12 cellular contexts compared by ENCODE assay signal in the genomic region with DNA sequence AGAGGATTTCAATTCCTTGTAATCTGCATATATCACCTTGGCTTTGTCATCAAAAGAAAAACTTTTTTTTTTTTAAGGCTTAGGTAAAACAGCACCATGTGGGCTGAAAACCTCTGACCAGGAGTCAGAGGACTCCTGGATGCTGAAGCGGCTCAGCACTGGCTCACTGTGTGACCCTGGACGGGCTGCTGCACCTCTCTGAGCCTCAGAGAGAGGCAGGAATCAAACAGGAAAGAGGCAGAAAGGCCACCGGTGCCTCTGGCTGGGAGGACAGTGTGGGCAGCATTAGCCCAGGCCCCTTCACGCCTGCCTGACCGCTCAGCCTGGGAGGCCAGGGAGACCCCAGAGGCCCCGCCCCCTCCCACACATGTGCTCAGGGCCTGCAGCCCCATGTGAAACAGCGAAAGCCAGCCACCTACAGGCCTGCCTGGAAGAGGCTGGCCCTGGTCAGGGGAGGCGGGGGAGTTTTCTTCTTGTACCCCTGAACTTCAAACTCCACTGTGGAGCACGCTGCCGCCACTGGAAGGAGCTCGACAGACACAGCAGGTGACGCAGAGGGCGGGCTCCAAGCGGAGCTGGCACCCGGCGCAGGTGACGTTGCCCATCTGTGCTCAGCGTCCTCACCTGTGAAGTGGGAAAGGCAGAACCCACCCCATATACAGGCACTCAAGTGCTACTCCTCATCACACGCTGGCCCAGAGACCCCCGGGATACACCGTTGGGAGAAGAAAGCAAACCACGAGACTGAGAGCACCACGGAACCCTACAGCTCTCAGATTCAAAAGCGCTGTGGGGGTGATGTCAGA. TPM values are rescaled to one million over a fixed set of nuclear protein-coding genes. Genes with fewer than 3 reads are reported as not detected.
DNase-seq lines count a peak whose midpoint lies in the region; ATAC-seq and TF ChIP-seq lines count a peak whose summit lies in the region.
"Had no signal": no experiment of that assay in that cellular context is flagged by ENCODE, and none has a peak within 500 bp of the region (broad histone marks: within the 10 kb centered on the region; RNA-seq: fewer than 3 reads in every experiment).

No MANE protein-coding gene starts in this region.

- peak overlapping the region; percentile 26 for H3K27ac Mint-ChIP-seq in dendritic cell treated with granulocyte-macrophage colony-stimulating factor and Interleukin-4, amounts not matched to agents 40 ng/mL and 50 ng/mL, for 4 days
- peak overlapping the region; percentile 54 to 61 (median 59) for H3K27ac Mint-ChIP-seq in nephron
- H3K27ac Mint-ChIP-seq: stimulated activated naive CD8-positive, alpha-beta T cell treated with anti-CD3 and anti-CD28 coated beads, Interleukin-15, Interleukin-2, amounts not matched to agents 100 ng/mL and 50 ng/mL, for 24 hours had no signal

- in situ Hi-C loops in GM23248 (cut with MboI) = no loop called here

- no peak for TF ChIP-seq CTCF in nephron (IDR thresholded peaks at IDR 0.05; ENCODE audit: unreplicated experiment in 3 of 3)

- intact Hi-C loops in dendritic cell treated with granulocyte-macrophage colony-stimulating factor and Interleukin-4, amounts not matched to agents 40 ng/mL and 50 ng/mL, for 4 days (cut with micrococcal nuclease) = loop anchor here (5.0 kb wide), 1 partner anchor 37 kb away; a partner anchor contains a TSS

- no peaks in the 10 kb centered on the region for H3K9me3 Mint-ChIP-seq in dendritic cell treated with granulocyte-macrophage colony-stimulating factor and Interleukin-4, amounts not matched to agents 40 ng/mL and 50 ng/mL, for 4 days
- peaks cover 3% of the 10 kb centered on the region for H3K9me3 Mint-ChIP-seq in nephron
- H3K9me3 Mint-ChIP-seq: naive B cell; stimulated activated naive CD8-positive, alpha-beta T cell treated with anti-CD3 and anti-CD28 coated beads, Interleukin-15, Interleukin-2, amounts not matched to agents 100 ng/mL and 50 ng/mL, for 24 hours had no signal

- H2AFZ ChIP-seq in GM23248 = no peak overlapping the region

- 86% methylated on average over 23 to 24 of the region's 24 CpGs for WGBS in GM23248 (ENCODE audit: low coverage in 1 of 2, low lambda C conversion rate in 2 of 2, missing lambda C conversion rate in 2 of 2), 2 experiments

- H3K4me3 ChIP-seq in BLaER1 treated with 17β-estradiol and CSF1 and Interleukin-3, amounts not matched to agents 10 nM and 100 nM = no peak overlapping the region
- no peak overlapping the region for H3K4me3 ChIP-seq in GM23248

- H3K27me3 ChIP-seq in BLaER1 treated with 17β-estradiol and CSF1 and Interleukin-3, amounts not matched to agents 10 nM and 100 nM = no peaks in the 10 kb centered on the region
- H3K27me3 ChIP-seq in GM23248 (replicated peaks; ENCODE audit: insufficient read depth) = no peaks in the 10 kb centered on the region

- no peaks in the 10 kb centered on the region for H3K9me3 ChIP-seq in BLaER1 treated with 17β-estradiol and CSF1 and Interleukin-3, amounts not matched to agents 10 nM and 100 nM (replicated peaks in 1 of 11)
- H3K9me3 ChIP-seq in GM23248 (ENCODE audit: low read depth) = no peaks in the 10 kb centered on the region

- peak overlapping the region; percentile 1 to 88 (median 77); a peak in 11 of 22 replicates for H3K4me2 ChIP-seq in BLaER1 treated with 17β-estradiol and CSF1 and Interleukin-3, amounts not matched to agents 10 nM and 100 nM
- H3K4me2 ChIP-seq in GM23248 (ENCODE audit: unreplicated experiment) = no peak overlapping the region

- no peaks in the 10 kb centered on the region for H3K9me2 ChIP-seq in GM23248 (ENCODE audit: insufficient read depth)

- no peaks in the 10 kb centered on the region for H3K27me3 Mint-ChIP-seq in dendritic cell treated with granulocyte-macrophage colony-stimulating factor and Interleukin-4, amounts not matched to agents 40 ng/mL and 50 ng/mL, for 4 days
- no peaks in the 10 kb centered on the region for H3K27me3 Mint-ChIP-seq in nephron (ENCODE audit: low read depth)
- H3K27me3 Mint-ChIP-seq: naive B cell; stimulated activated naive CD8-positive, alpha-beta T cell treated with anti-CD3 and anti-CD28 coated beads, Interleukin-15, Interleukin-2, amounts not matched to agents 100 ng/mL and 50 ng/mL, for 24 hours had no signal

- peak overlapping the region in 3 of 11 experiments; percentile 13 to 24 (median 24); a peak in 5 of 22 replicates for H3K9ac ChIP-seq in BLaER1 treated with 17β-estradiol and CSF1 and Interleukin-3, amounts not matched to agents 10 nM and 100 nM
- no peak overlapping the region for H3K9ac ChIP-seq in GM23248

- peaks cover 75 to 100% (median 97%) of the 10 kb centered on the region in 11 experiments for H4K20me1 ChIP-seq in BLaER1 treated with 17β-estradiol and CSF1 and Interleukin-3, amounts not matched to agents 10 nM and 100 nM
- peaks cover 5% of the 10 kb centered on the region; the same call in 1 of the 2 replicates for H4K20me1 ChIP-seq in GM23248 (ENCODE audit: insufficient read depth)

- H3K36me3 Mint-ChIP-seq in dendritic cell treated with granulocyte-macrophage colony-stimulating factor and Interleukin-4, amounts not matched to agents 40 ng/mL and 50 ng/mL, for 4 days (ENCODE audit: low read depth) = peaks cover 21% of the 10 kb centered on the region
- peaks cover 15% of the 10 kb centered on the region for H3K36me3 Mint-ChIP-seq in nephron (ENCODE audit: low read depth)

- no peak overlapping the region for H3K27ac ChIP-seq in BLaER1 treated with 17β-estradiol and CSF1 and Interleukin-3, amounts not matched to agents 10 nM and 100 nM
- peak overlapping the region; percentile 87 for H3K27ac ChIP-seq in GM23248

- H3K4me1 Mint-ChIP-seq in dendritic cell treated with granulocyte-macrophage colony-stimulating factor and Interleukin-4, amounts not matched to agents 40 ng/mL and 50 ng/mL, for 4 days (ENCODE audit: low read depth) = peaks cover 84% of the 10 kb centered on the region
- H3K4me1 Mint-ChIP-seq in nephron = peaks cover 67% of the 10 kb centered on the region

- peaks cover 61 to 100% (median 93%) of the 10 kb centered on the region in 10 experiments for H3K4me1 ChIP-seq in BLaER1 treated with 17β-estradiol and CSF1 and Interleukin-3, amounts not matched to agents 10 nM and 100 nM
- H3K4me1 ChIP-seq in GM23248 (ENCODE audit: insufficient read depth) = peaks cover 23% of the 10 kb centered on the region

- no peak overlapping the region for H3K4me3 Mint-ChIP-seq in dendritic cell treated with granulocyte-macrophage colony-stimulating factor and Interleukin-4, amounts not matched to agents 40 ng/mL and 50 ng/mL, for 4 days
- H3K4me3 Mint-ChIP-seq in nephron = no peak overlapping the region
- H3K4me3 Mint-ChIP-seq: naive B cell; stimulated activated naive CD8-positive, alpha-beta T cell treated with anti-CD3 and anti-CD28 coated beads, Interleukin-15, Interleukin-2, amounts not matched to agents 100 ng/mL and 50 ng/mL, for 24 hours had no signal

- peaks cover 0 to 36% (median 22%) of the 10 kb centered on the region in 11 experiments; a peak in 15 of 22 replicates for H3K36me3 ChIP-seq in BLaER1 treated with 17β-estradiol and CSF1 and Interleukin-3, amounts not matched to agents 10 nM and 100 nM
- H3K36me3 ChIP-seq in GM23248 (ENCODE audit: low read depth) = no peaks in the 10 kb centered on the region

- peaks cover 25% of the 10 kb centered on the region for H3F3A ChIP-seq in GM23248 (ENCODE audit: insufficient read depth)

- DNase-seq in GM23248 (no peak), D341Med (ENCODE audit: low spot score) (no peak)
- DNase-seq: effector memory CD4-positive, alpha-beta T cell; GOT3; naive B cell had no signal

- ATAC-seq in GM21576 (IDR thresholded peaks at IDR 0.05; ENCODE audit: unreplicated experiment) = no peak
- ATAC-seq in HG03342 (IDR thresholded peaks at IDR 0.05; ENCODE audit: unreplicated experiment) = no peak
- no peak for ATAC-seq in HG02610 (IDR thresholded peaks at IDR 0.05; ENCODE audit: unreplicated experiment)

- peaks cover 94% of the 10 kb centered on the region for H3K79me2 ChIP-seq in GM23248 (ENCODE audit: insufficient read depth)

RNA-seq across cellular contexts. Expression of a gene that starts 39.7 kb away (rescaled TPM):
- 17.3 and 19.1 TPM in 2 replicates for total RNA-seq in GM23248 (2014; rRNA removed; shearing (Covaris generic))
- polyA plus RNA-seq in GM23248 (2016; fragmentation: Nextera tagmentation; extraction: Ambion mirVana) = 13.3 and 14.3 TPM in 2 replicates
